10 cellular contexts compared by ENCODE assay signal in the genomic region with DNA sequence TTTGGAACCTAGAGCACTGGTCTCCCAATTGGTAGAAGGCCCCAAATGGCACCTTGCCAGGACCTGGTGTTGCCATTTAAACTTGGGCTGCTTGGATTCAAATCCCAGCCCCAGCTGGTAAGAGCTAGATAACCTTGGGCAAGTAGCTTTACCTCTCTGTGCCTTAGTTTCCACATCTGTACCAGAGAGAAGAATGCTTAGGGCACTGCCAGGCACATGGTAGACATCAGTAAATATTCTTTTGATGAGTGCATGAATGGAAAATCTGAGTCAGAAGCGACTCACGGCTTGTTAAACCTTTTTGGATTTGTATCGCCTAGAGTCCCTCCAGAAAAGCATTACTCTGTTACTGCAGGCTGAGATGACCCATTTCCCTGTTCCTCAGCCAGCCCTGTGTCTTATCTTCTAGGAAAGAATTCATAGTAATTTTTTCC.
DNase-seq lines count a peak whose midpoint lies in the region; TF ChIP-seq lines count a peak whose summit lies in the region.
"Had no signal": no experiment of that assay in that cellular context is flagged by ENCODE, and none has a peak within 500 bp of the region (broad histone marks: within the 10 kb centered on the region; RNA-seq: fewer than 3 reads in every experiment).

No MANE protein-coding gene starts in this region.

- H3K27ac ChIP-seq in vagina: peak overlapping the region; percentile 56
- H3K27ac ChIP-seq: esophagus squamous epithelium, spleen had no signal

- DNase-seq in stimulated activated CD4-positive, alpha-beta T cell treated with anti-CD3 and anti-CD28 coated beads, Interleukin-15, amount 100 ng/mL, for 24 hours: peak; percentile 33
- DNase-seq in stimulated activated CD4-positive, alpha-beta T cell treated with anti-CD3 and anti-CD28 coated beads, Interleukin-4, amount 100 ng/mL, for 1 hour: no peak
- DNase-seq in T1000 (lab: John Stamatoyannopoulos, UW) (peak; percentile 58), glomerular endothelial cell (ENCODE audit: extremely low read depth, low read depth, low spot score) (peak; percentile 57), vagina (ENCODE audit: extremely low spot score in 2 of 2) (no peak), SHP77 (lab: John Stamatoyannopoulos, UW) (no peak), G401 (ENCODE audit: low spot score) (no peak), amygdala (lab: John Stamatoyannopoulos, UW) (no peak)
- DNase-seq: esophagus squamous epithelium, spleen had no signal

- no peaks in the 10 kb centered on the region for H3K27me3 ChIP-seq in vagina
- H3K27me3 ChIP-seq: esophagus squamous epithelium, spleen had no signal

- H3K36me3 ChIP-seq in vagina: no peaks in the 10 kb centered on the region
- H3K36me3 ChIP-seq: esophagus squamous epithelium had no signal

- H3K4me1 ChIP-seq in vagina: peaks cover 28% of the 10 kb centered on the region

- intact Hi-C loops in vagina (cut with DNase I): no loop called here

- H3K9me3 ChIP-seq in vagina: no peaks in the 10 kb centered on the region
- H3K9me3 ChIP-seq: esophagus squamous epithelium, spleen had no signal

- no peak for TF ChIP-seq POLR2A in vagina (IDR thresholded peaks at IDR 0.05)

- no peak overlapping the region for H3K4me3 ChIP-seq in vagina
- H3K4me3 ChIP-seq: esophagus squamous epithelium, spleen had no signal

- in situ Hi-C loops in G401 (cut with HindIII; ENCODE audit: low sequenced_read_pairs): no loop called here

- no peak for TF ChIP-seq CTCF in vagina (IDR thresholded peaks at IDR 0.05)

Comparison
In these comparisons a context has a peak if more than half of its experiments do, and no peak if none do; other contexts are left out.
1. DNase-seq: peak in stimulated activated CD4-positive, alpha-beta T cell treated with anti-CD3 and anti-CD28 coated beads, Interleukin-15, amount 100 ng/mL, for 24 hours (single experiment), T1000 (single experiment) and glomerular endothelial cell (single experiment); none in stimulated activated CD4-positive, alpha-beta T cell treated with anti-CD3 and anti-CD28 coated beads, Interleukin-4, amount 100 ng/mL, for 1 hour (single experiment), vagina (0 of 2), SHP77 (0 of 2), G401 (single experiment) and amygdala (0 of 56).